In the genomic region with DNA sequence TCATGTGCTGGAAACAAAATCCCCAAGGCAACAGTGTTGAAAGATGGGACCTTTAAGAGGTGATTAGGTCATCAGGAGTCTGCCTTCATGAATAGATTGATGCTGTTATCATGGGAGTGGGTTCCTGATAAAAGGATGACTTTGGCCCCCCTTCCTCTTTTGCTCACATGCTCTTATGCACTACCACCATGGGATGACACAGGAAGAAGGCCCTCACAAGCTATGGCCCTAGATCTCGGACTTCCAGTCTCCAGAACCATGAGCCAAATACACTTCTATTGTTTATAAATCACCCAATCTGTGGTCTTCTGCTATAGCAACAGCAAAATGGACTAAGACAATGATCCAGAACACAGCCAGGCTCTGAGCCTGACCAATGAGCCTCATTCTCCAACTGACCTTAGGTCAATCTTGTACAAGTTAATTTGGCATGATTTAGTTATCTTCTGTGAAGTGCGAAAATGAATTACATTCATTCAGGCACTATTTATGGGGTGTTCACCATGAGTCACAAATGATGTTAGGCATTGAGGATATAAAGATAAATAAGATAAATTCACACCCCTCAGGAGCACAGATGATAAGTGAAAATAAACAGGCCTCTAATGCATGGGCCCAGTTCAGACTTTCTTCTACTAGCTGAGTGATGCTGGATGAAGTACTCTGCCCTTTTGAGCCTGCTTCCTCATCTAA, we compare ENCODE assay signal across 32 cellular contexts. TPM values are rescaled to one million over a fixed set of nuclear protein-coding genes. Genes with fewer than 3 reads are reported as not detected.
DNase-seq lines count a peak whose midpoint lies in the region; ATAC-seq, FAIRE-seq and TF ChIP-seq lines count a peak whose summit lies in the region.
"Had no signal": no experiment of that assay in that cellular context is flagged by ENCODE, and none has a peak within 500 bp of the region (broad histone marks: within the 10 kb centered on the region; RNA-seq: fewer than 3 reads in every experiment).

No MANE protein-coding gene starts in this region.

- no peak overlapping the region for H2AK5ac ChIP-seq in IMR-90 (ENCODE audit: low read depth, low read length)
- H2AK5ac ChIP-seq in mesenchymal stem cell (ENCODE audit: low read length, severe bottlenecking) = no peak overlapping the region

- H3K14ac ChIP-seq in IMR-90 (replicated peaks; ENCODE audit: low read depth, low read length) = peak overlapping the region; percentile 52; the same call in 1 of the 2 replicates
- H3K14ac ChIP-seq in mesenchymal stem cell (ENCODE audit: low read length in 2 of 2) = no peak overlapping the region

- H3K36me3 Mint-ChIP-seq in activated T-helper 2 cell treated with anti-CD3 and anti-CD28 coated beads, Interferon-gamma antibody, Interleukin-2, Interleukin-4, amounts not matched to agents 10 μg/mL and 5 μg/mL and 100 μg/mL, durations not matched to agents 14 hours and 24 hours and 36 hours (ENCODE audit: low read depth) = no peaks in the 10 kb centered on the region
- peaks cover 16 to 51% (median 20%) of the 10 kb centered on the region in 3 donors for H3K36me3 Mint-ChIP-seq in naive thymus-derived CD8-positive, alpha-beta T cell
- H3K36me3 Mint-ChIP-seq: brain had no signal

- H3K27ac ChIP-seq in ACC112 (ENCODE audit: low read depth, low read length) (peak overlapping the region; percentile 89), IMR-90 (ENCODE audit: insufficient read depth, low read length) (no peak overlapping the region), mesenchymal stem cell (ENCODE audit: low read length, poor library complexity, severe bottlenecking) (no peak overlapping the region), tibial artery (peak overlapping the region in 1 of 2 donors; percentile 19)
- H3K27ac ChIP-seq: lower lobe of right lung, prostate gland, skin epidermis, vagina had no signal

- H3K4me3 Mint-ChIP-seq in activated T-helper 2 cell treated with anti-CD3 and anti-CD28 coated beads, Interferon-gamma antibody, Interleukin-2, Interleukin-4, amounts not matched to agents 10 μg/mL and 5 μg/mL and 100 μg/mL, durations not matched to agents 14 hours and 24 hours and 36 hours (ENCODE audit: low read depth) = no peak overlapping the region
- H3K4me3 Mint-ChIP-seq in naive thymus-derived CD8-positive, alpha-beta T cell = no peak overlapping the region
- H3K4me3 Mint-ChIP-seq: brain had no signal

- no peak overlapping the region for H2AK9ac ChIP-seq in IMR-90 (replicated peaks; ENCODE audit: low read depth, low read length, poor library complexity)

- intact Hi-C loops in IMR-90 (cut with micrococcal nuclease) (no loop called here), tibial artery (cut with DNase I; ENCODE audit: low total_unique reads) (no loop called here)
- intact Hi-C loops in activated T-helper 2 cell treated with anti-CD3 and anti-CD28 coated beads, Interferon-gamma antibody, Interleukin-2, Interleukin-4, amounts not matched to agents 10 μg/mL and 5 μg/mL and 100 μg/mL, durations not matched to agents 14 hours and 24 hours and 36 hours (cut with micrococcal nuclease) = no loop called here

- H3K4me3 ChIP-seq in ACC112 (ENCODE audit: low read depth, low read length) (peak overlapping the region; percentile 37; the same call in 1 of the 2 replicates), IMR-90 (ENCODE audit: insufficient read depth, low read depth, low read length) (no peak overlapping the region), bronchial epithelial cell (ENCODE audit: low read depth, low read length) (no peak overlapping the region), mesenchymal stem cell (ENCODE audit: insufficient read depth in 1 of 2, low read depth in 1 of 2, low read length in 2 of 2) (no peak overlapping the region), tibial artery (no peak overlapping the region)
- H3K4me3 ChIP-seq: lower lobe of right lung, prostate gland, skin epidermis, vagina had no signal

- WGBS in IMR-90 (ENCODE audit: extremely low coverage in 2 of 2, insufficient read length in 1 of 2), 2 experiments = no CpG with 5 or more reads among the region's 2 CpGs
- 19% methylated on average over 1 of the region's 2 CpGs for WGBS in mesenchymal stem cell

- H3K56ac ChIP-seq in IMR-90 (ENCODE audit: extremely low read depth, insufficient read depth, low read length) = no peak overlapping the region

- H3K23ac ChIP-seq in IMR-90 (ENCODE audit: low read depth, low read length) (no peak overlapping the region), mesenchymal stem cell (ENCODE audit: low read length in 2 of 2) (no peak overlapping the region)

- H3K4me2 ChIP-seq in IMR-90 (ENCODE audit: low read depth, low read length) (no peak overlapping the region), mesenchymal stem cell (ENCODE audit: low read length, poor library complexity, severe bottlenecking) (no peak overlapping the region)

- H3K9me3 Mint-ChIP-seq in activated T-helper 2 cell treated with anti-CD3 and anti-CD28 coated beads, Interferon-gamma antibody, Interleukin-2, Interleukin-4, amounts not matched to agents 10 μg/mL and 5 μg/mL and 100 μg/mL, durations not matched to agents 14 hours and 24 hours and 36 hours = peaks cover 8% of the 10 kb centered on the region
- peaks cover 9 to 20% (median 19%) of the 10 kb centered on the region in 9 donors for H3K9me3 Mint-ChIP-seq in naive thymus-derived CD8-positive, alpha-beta T cell

- H3K4ac ChIP-seq in IMR-90 (ENCODE audit: low read depth, low read length) = peak overlapping the region; percentile 33; the same call in 1 of the 2 replicates
- no peak overlapping the region for H3K4ac ChIP-seq in mesenchymal stem cell (ENCODE audit: low read depth in 1 of 2, low read length in 2 of 2)

- H3K36me3 ChIP-seq in ACC112 (ENCODE audit: insufficient read depth, low read length) = 0 out of 2 replicates have a peak, but pooled peaks cover 5% of the 10 kb centered on the region
- no peaks in the 10 kb centered on the region for H3K36me3 ChIP-seq in IMR-90 (ENCODE audit: control insufficient read depth, insufficient read depth, low read length)
- H3K36me3 ChIP-seq in bronchial epithelial cell (ENCODE audit: control insufficient read depth, insufficient read depth, low read length) = no peaks in the 10 kb centered on the region
- H3K36me3 ChIP-seq in mesenchymal stem cell (ENCODE audit: control insufficient read depth in 1 of 2, insufficient read depth in 2 of 2, low read depth in 1 of 2, low read length in 2 of 2) = no peaks in the 10 kb centered on the region
- H3K36me3 ChIP-seq in tibial artery = no peaks in the 10 kb centered on the region
- H3K36me3 ChIP-seq: lower lobe of right lung, prostate gland, vagina had no signal

- H4K8ac ChIP-seq in IMR-90 (ENCODE audit: low read depth in 2 of 2, low read length in 2 of 2) (no peak overlapping the region), mesenchymal stem cell (ENCODE audit: low read length) (no peak overlapping the region)

- H2BK120ac ChIP-seq in IMR-90 (ENCODE audit: low read depth, low read length) = peak overlapping the region; percentile 32; the same call in 1 of the 2 replicates
- no peak overlapping the region for H2BK120ac ChIP-seq in mesenchymal stem cell (ENCODE audit: low read depth, low read length)

- H3K4me1 ChIP-seq in ACC112 (ENCODE audit: control insufficient read depth, insufficient read depth, low read length, unreplicated experiment) (peaks cover 67% of the 10 kb centered on the region), IMR-90 (ENCODE audit: control insufficient read depth, insufficient read depth, low read length) (peaks cover 3% of the 10 kb centered on the region; the same call in 1 of the 2 replicates), mesenchymal stem cell (ENCODE audit: control insufficient read depth, insufficient read depth, low read depth, low read length) (peaks cover 2% of the 10 kb centered on the region), tibial artery (peaks cover 0 to 25% (median 0%) of the 10 kb centered on the region in 4 donors)
- H3K4me1 ChIP-seq: lower lobe of right lung, prostate gland, vagina had no signal

- peak; percentile 32 for FAIRE-seq in bronchial epithelial cell (lab: Jason Lieb, UNC)
- FAIRE-seq: colon, islet of Langerhans had no signal

- no peaks in the 10 kb centered on the region for H3K79me2 ChIP-seq in ACC112 (ENCODE audit: control insufficient read depth, insufficient read depth, low read length, unreplicated experiment)

- H3K27me3 Mint-ChIP-seq in activated T-helper 2 cell treated with anti-CD3 and anti-CD28 coated beads, Interferon-gamma antibody, Interleukin-2, Interleukin-4, amounts not matched to agents 10 μg/mL and 5 μg/mL and 100 μg/mL, durations not matched to agents 14 hours and 24 hours and 36 hours (ENCODE audit: low read depth) = no peaks in the 10 kb centered on the region
- H3K27me3 Mint-ChIP-seq in naive thymus-derived CD8-positive, alpha-beta T cell = no peaks in the 10 kb centered on the region
- H3K27me3 Mint-ChIP-seq: brain had no signal

- dilution Hi-C loops in IMR-90 (cut with HindIII; ENCODE audit: low sequenced_read_pairs, unreplicated experiment) = no loop called here

- no peak overlapping the region; the same call in 1 of the 2 replicates for H4K5ac ChIP-seq in IMR-90 (ENCODE audit: low read depth, low read length)

- CTCF ChIA-PET in IMR-90 (lab: Yijun Ruan, JAX) = no interaction called here

- H3K4me1 Mint-ChIP-seq in activated T-helper 2 cell treated with anti-CD3 and anti-CD28 coated beads, Interferon-gamma antibody, Interleukin-2, Interleukin-4, amounts not matched to agents 10 μg/mL and 5 μg/mL and 100 μg/mL, durations not matched to agents 14 hours and 24 hours and 36 hours (ENCODE audit: low read depth) = no peaks in the 10 kb centered on the region
- H3K4me1 Mint-ChIP-seq in naive thymus-derived CD8-positive, alpha-beta T cell = peaks cover 0 to 3% (median 0%) of the 10 kb centered on the region in 4 donors
- H3K4me1 Mint-ChIP-seq: brain had no signal

- no peak overlapping the region; the same call in 1 of the 2 replicates for H3K18ac ChIP-seq in IMR-90 (ENCODE audit: low read depth, low read length)
- H3K18ac ChIP-seq in mesenchymal stem cell (ENCODE audit: low read depth in 1 of 2, low read length in 2 of 2) = no peak overlapping the region

- no peak for TF ChIP-seq POLR2A in IMR-90 (IDR thresholded peaks at IDR 0.05; ENCODE audit: low read depth, low read length)

- POLR2A ChIA-PET in IMR-90 (lab: Charles Lee; ENCODE audit: unreplicated experiment) = no interaction called here
- POLR2A ChIA-PET in naive thymus-derived CD8-positive, alpha-beta T cell (lab: Charles Lee) = no interaction called here

- H3K9me3 ChIP-seq in IMR-90 (ENCODE audit: control insufficient read depth, insufficient read depth, low read length) = no peaks in the 10 kb centered on the region
- H3K9me3 ChIP-seq in mesenchymal stem cell (ENCODE audit: control insufficient read depth, low read length) = no peaks in the 10 kb centered on the region
- H3K9me3 ChIP-seq in tibial artery = no peaks in the 10 kb centered on the region
- H3K9me3 ChIP-seq: lower lobe of right lung, prostate gland, vagina had no signal

- TF ChIP-seq RAD21 in IMR-90 (IDR thresholded peaks at IDR 0.05; ENCODE audit: low read length) = no peak

- H2BK15ac ChIP-seq in IMR-90 (ENCODE audit: low read depth, low read length) = 0 out of 3 replicates have a peak overlapping the region, but pooled peaks have one; percentile 7
- H2BK15ac ChIP-seq in mesenchymal stem cell (ENCODE audit: low read depth, poor library complexity, severe bottlenecking) = no peak overlapping the region

- H3K27me3 ChIP-seq in ACC112 (ENCODE audit: insufficient read depth, low read length) (no peaks in the 10 kb centered on the region), IMR-90 (ENCODE audit: control insufficient read depth, insufficient read depth, low read length) (no peaks in the 10 kb centered on the region), bronchial epithelial cell (ENCODE audit: control insufficient read depth, insufficient read depth, low read length) (no peaks in the 10 kb centered on the region), mesenchymal stem cell (ENCODE audit: control insufficient read depth in 1 of 2, insufficient read depth in 1 of 2, low read length in 2 of 2) (no peaks in the 10 kb centered on the region), tibial artery (no peaks in the 10 kb centered on the region)
- H3K27me3 ChIP-seq: vagina had no signal

- H3K79me1 ChIP-seq in IMR-90 (ENCODE audit: low read depth in 1 of 2, low read length in 2 of 2) (no peaks in the 10 kb centered on the region), mesenchymal stem cell (replicated peaks; ENCODE audit: low read length, poor library complexity, severe bottlenecking) (no peaks in the 10 kb centered on the region)

- no peak for ATAC-seq in IMR-90 (ENCODE audit: low read depth)
- ATAC-seq in naive thymus-derived CD8-positive, alpha-beta T cell = no peak
- ATAC-seq: esophagus mucosa had no signal

- no peak overlapping the region for H2BK12ac ChIP-seq in mesenchymal stem cell (ENCODE audit: low read length in 2 of 2)

- in situ Hi-C loops in IMR-90 (cut with MboI; ENCODE audit: low sequenced_read_pairs) = no loop called here

- no peak overlapping the region for H3K27ac Mint-ChIP-seq in activated T-helper 2 cell treated with anti-CD3 and anti-CD28 coated beads, Interferon-gamma antibody, Interleukin-2, Interleukin-4, amounts not matched to agents 10 μg/mL and 5 μg/mL and 100 μg/mL, durations not matched to agents 14 hours and 24 hours and 36 hours
- H3K27ac Mint-ChIP-seq in naive thymus-derived CD8-positive, alpha-beta T cell = no peak overlapping the region
- H3K27ac Mint-ChIP-seq: brain had no signal

- peak overlapping the region; percentile 6; the same call in 1 of the 2 replicates for H2BK20ac ChIP-seq in IMR-90 (ENCODE audit: low read depth, low read length)

- DNase-seq in IMR-90 (no peak), bronchial epithelial cell (ENCODE audit: low read depth) (no peak), mesenchymal stem cell (peak; percentile 84), tibial artery (no peak), GM20000 (ENCODE audit: low spot score) (no peak)
- DNase-seq in activated T-helper 2 cell treated with anti-CD3 and anti-CD28 coated beads, Interferon-gamma antibody, Interleukin-2, Interleukin-4, amounts not matched to agents 10 μg/mL and 5 μg/mL and 100 μg/mL, durations not matched to agents 14 hours and 24 hours and 36 hours (ENCODE audit: low spot score) = no peak
- no peak for DNase-seq in naive thymus-derived CD8-positive, alpha-beta T cell
- DNase-seq: activated CD4-positive, alpha-beta T cell treated with anti-CD3 and anti-CD28 coated beads, Interleukin-2, amount 50 U/mL, for 48 hours; activated CD4-positive, CD25-positive, alpha-beta regulatory T cell; activated effector memory CD4-positive, alpha-beta T cell treated with Interleukin-2 at 50 U/mL for 16 hours; C1 segment of cervical spinal cord; DMS79 treated with DMSO at 0.1 percent for 48 hours; effector CD8-positive, alpha-beta T cell; Kasumi-1; lower lobe of right lung; NCI-H1048; NCI-H187 treated with DMSO at 0.1 percent for 48 hours; NCI-H2227 treated with DMSO at 0.1 percent for 48 hours; NCI-H748 treated with DMSO at 0.1 percent for 48 hours; stimulated activated CD4-positive, alpha-beta T cell treated with anti-CD3 and anti-CD28 coated beads, Interleukin-1b, Interleukin-23, amount 100 ng/mL, for 48 hours; T1000 had no signal

- H2AFZ ChIP-seq in ACC112 (ENCODE audit: low read length, unreplicated experiment) (no peak overlapping the region), IMR-90 (replicated peaks; ENCODE audit: low read length, poor library complexity) (no peak overlapping the region), mesenchymal stem cell (ENCODE audit: low read depth, low read length) (no peak overlapping the region)

- TF ChIP-seq CTCF in IMR-90 (conservative IDR thresholded peaks at IDR 0.05; ENCODE audit: low read depth, low read length) (no peak), bronchial epithelial cell (IDR thresholded peaks at IDR 0.05; ENCODE audit: insufficient read depth, low read length, severe bottlenecking) (no peak), tibial artery (IDR thresholded peaks at IDR 0.05) (no peak), GM20000 (IDR thresholded peaks at IDR 0.05; ENCODE audit: extremely low read depth, missing control alignments) (no peak)

- H4K20me1 ChIP-seq in IMR-90 (ENCODE audit: insufficient read depth, low read length) = no peaks in the 10 kb centered on the region

- no peak overlapping the region for H4K91ac ChIP-seq in IMR-90 (ENCODE audit: insufficient read depth, low read depth, low read length)
- no peak overlapping the region for H4K91ac ChIP-seq in mesenchymal stem cell (ENCODE audit: low read length)

- BruUV-seq in IMR-90 (replicated peaks; lab: Mats Ljungman, UMichigan) = no TSS peak

- H3K9me1 ChIP-seq in IMR-90 (ENCODE audit: insufficient read depth, low read length) = 0 out of 2 replicates have a peak, but pooled peaks cover 6% of the 10 kb centered on the region

- H3K9ac ChIP-seq in IMR-90 (ENCODE audit: low read depth, low read length) = no peak overlapping the region
- H3K9ac ChIP-seq in mesenchymal stem cell (ENCODE audit: low read length) = no peak overlapping the region

- H2BK5ac ChIP-seq in IMR-90 (ENCODE audit: low read depth, low read length, poor library complexity, severe bottlenecking) = peak overlapping the region; percentile 47
- no peak overlapping the region for H2BK5ac ChIP-seq in mesenchymal stem cell (ENCODE audit: low read depth, low read length, poor library complexity, severe bottlenecking)

RNA-seq across cellular contexts. Expression of a gene that starts 37.7 kb away (rescaled TPM):
- total RNA-seq in IMR-90 (2012; rRNA removed) (not detected in 2 replicates), bronchial epithelial cell (not detected in 2 replicates)
- polyA plus RNA-seq in IMR-90 (2012; rRNA removed) = not detected in 2 replicates
- polyA plus RNA-seq in IMR-90 (2012; cell fraction: cytosol; rRNA removed) = not detected in 2 replicates
- not detected in 2 replicates for polyA plus RNA-seq in IMR-90 (2012; cell fraction: nucleus; rRNA removed; ENCODE audit: low replicate concordance)
- polyA plus RNA-seq in mesenchymal stem cell (2013, experiment 1 of 2) = not detected
- not detected for polyA plus RNA-seq in mesenchymal stem cell (2013, experiment 2 of 2)
- not detected in 2 replicates for total RNA-seq in activated T-helper 2 cell treated with anti-CD3 and anti-CD28 coated beads, Interferon-gamma antibody, Interleukin-2, Interleukin-4, amounts not matched to agents 10 μg/mL and 5 μg/mL and 100 μg/mL, durations not matched to agents 14 hours and 24 hours and 36 hours
- total RNA-seq in naive thymus-derived CD8-positive, alpha-beta T cell = not detected
- polyA plus RNA-seq in naive thymus-derived CD8-positive, alpha-beta T cell = 1 to 10 TPM in 1 of 3 donors, under 1 TPM in 2; 0.57 to 1.1 (median 0.60) TPM
- total RNA-seq: esophagus mucosa, glomerular endothelial cell, H4, lower lobe of right lung, mucosa of gallbladder, vagina had no signal
